8 cellular contexts compared by ENCODE assay signal in genomic region chr6:73854998-73855718, GRCh38.
DNase-seq lines count a peak whose midpoint lies in the region; ATAC-seq and TF ChIP-seq lines count a peak whose summit lies in the region.

No MANE protein-coding gene starts in this region.

- DNase-seq in COR-L47 (lab: John Stamatoyannopoulos, UW) (peak; percentile 21), LHCN-M2 (ENCODE audit: low read depth) (peak; percentile 63), RKO (ENCODE audit: low spot score) (peak; percentile 68), endodermal cell (no peak), nephron progenitor cell (peak; percentile 25), mesenteric fat pad (ENCODE audit: low spot score) (no peak)

- H3K27me3 ChIP-seq in endodermal cell (ENCODE audit: control insufficient read depth, insufficient read depth, low read length, poor library complexity, severe bottlenecking) = no peaks in the 10 kb centered on the region

- no peak overlapping the region for H3K4me3 ChIP-seq in endodermal cell (ENCODE audit: low read length)

- H3K9ac ChIP-seq in endodermal cell (ENCODE audit: extremely low read depth, low read length, poor library complexity, severe bottlenecking) = no peak overlapping the region

- TF ChIP-seq POLR2A in GM18505 (IDR thresholded peaks at IDR 0.05; ENCODE audit: borderline replicate concordance, extremely low read depth, insufficient read depth, insufficient read length) = no peak

- H3K36me3 Mint-ChIP-seq in endodermal cell (ENCODE audit: low read depth) = no peaks in the 10 kb centered on the region
- no peaks in the 10 kb centered on the region for H3K36me3 Mint-ChIP-seq in nephron progenitor cell (ENCODE audit: low read depth)

- peak; percentile 60 for ATAC-seq in GM19035 (IDR thresholded peaks at IDR 0.05; ENCODE audit: unreplicated experiment)
- no peak for ATAC-seq in GM18505 (IDR thresholded peaks at IDR 0.05; ENCODE audit: unreplicated experiment)

- H3K9me3 Mint-ChIP-seq in endodermal cell (peaks cover 18% of the 10 kb centered on the region), nephron progenitor cell (peaks cover 17% of the 10 kb centered on the region)

- H3K4me1 ChIP-seq in endodermal cell (ENCODE audit: control insufficient read depth, insufficient read depth, low read length) = no peaks in the 10 kb centered on the region

- TF ChIP-seq CTCF in endodermal cell (conservative IDR thresholded peaks at IDR 0.05) (peak; percentile 88), nephron progenitor cell (IDR thresholded peaks at IDR 0.05) (peak; percentile 79)

- no peak overlapping the region for H3K4me3 Mint-ChIP-seq in endodermal cell
- no peak overlapping the region for H3K4me3 Mint-ChIP-seq in nephron progenitor cell

- H3K36me3 ChIP-seq in endodermal cell (ENCODE audit: control insufficient read depth, insufficient read depth, low read length) = no peaks in the 10 kb centered on the region

- H3K4me1 Mint-ChIP-seq in endodermal cell (no peaks in the 10 kb centered on the region), nephron progenitor cell (no peaks in the 10 kb centered on the region)

- no peaks in the 10 kb centered on the region for H3K9me3 ChIP-seq in endodermal cell (ENCODE audit: control insufficient read depth, low read length)

- H3K27ac ChIP-seq in endodermal cell (ENCODE audit: low read depth, low read length) = no peak overlapping the region

- H3K27ac Mint-ChIP-seq in endodermal cell = no peak overlapping the region
- no peak overlapping the region for H3K27ac Mint-ChIP-seq in nephron progenitor cell

- WGBS in endodermal cell (ENCODE audit: insufficient coverage in 1 of 2, insufficient read length in 1 of 2), 2 experiments = 33 to 44% methylated on average over 1 to 5 of the region's 5 CpGs

- H3K27me3 Mint-ChIP-seq in endodermal cell (ENCODE audit: insufficient read depth) (no peaks in the 10 kb centered on the region), nephron progenitor cell (ENCODE audit: low read depth, poor library complexity) (peaks cover 4% of the 10 kb centered on the region)

Comparison
In these comparisons a context has a peak if more than half of its experiments do, and no peak if none do; other contexts are left out.
1. DNase-seq: peak in COR-L47 (single experiment), LHCN-M2 (single experiment), RKO (single experiment) and nephron progenitor cell (single experiment); none in endodermal cell (single experiment) and mesenteric fat pad (single experiment).